12 cellular contexts compared by ENCODE assay signal in genomic region chr17:6657633-6658287, GRCh38. TPM values are rescaled to one million over a fixed set of nuclear protein-coding genes. Genes with fewer than 3 reads are reported as not detected.
DNase-seq lines count a peak whose midpoint lies in the region; ATAC-seq and TF ChIP-seq lines count a peak whose summit lies in the region.
"Had no signal": no experiment of that assay in that cellular context is flagged by ENCODE, and none has a peak within 500 bp of the region (broad histone marks: within the 10 kb centered on the region; RNA-seq: fewer than 3 reads in every experiment).

No MANE protein-coding gene starts in this region.

- H2BK20ac ChIP-seq in H9 (ENCODE audit: low read depth, low read length, poor library complexity, severe bottlenecking) = no peak overlapping the region

- H3K36me3 ChIP-seq in CD4-positive, CD25-positive, alpha-beta regulatory T cell (ENCODE audit: control insufficient read depth, insufficient read depth, low read length) = peaks cover 4% of the 10 kb centered on the region
- no peaks in the 10 kb centered on the region for H3K36me3 ChIP-seq in SK-N-SH (replicated peaks in 1 of 2; ENCODE audit: control insufficient read depth in 1 of 2, insufficient read depth in 2 of 2, low read length in 1 of 2)
- H3K36me3 ChIP-seq: sigmoid colon had no signal

- H3K4me1 ChIP-seq in CD4-positive, CD25-positive, alpha-beta regulatory T cell (ENCODE audit: control insufficient read depth, insufficient read depth, low read length, poor library complexity, severe bottlenecking) = peaks cover 18% of the 10 kb centered on the region
- H3K4me1 ChIP-seq in H9 (ENCODE audit: insufficient read depth, low read length) = peaks cover 2% of the 10 kb centered on the region; the same call in 1 of the 2 replicates
- H3K4me1 ChIP-seq in SK-N-SH (ENCODE audit: control insufficient read depth in 1 of 2, insufficient read depth in 2 of 2, low read depth in 1 of 2, low read length in 1 of 2) = peaks cover under 1 to 2% of the 10 kb centered on the region in 2 experiments; a peak in 1 of 4 replicates

- no peak for TF ChIP-seq RAD21 in SK-N-SH (IDR thresholded peaks at IDR 0.05; ENCODE audit: low read length)

- H4K5ac ChIP-seq in H9 (ENCODE audit: insufficient read length, low read depth, low read length) = no peak overlapping the region

- no peaks in the 10 kb centered on the region for H3K79me1 ChIP-seq in H9 (ENCODE audit: insufficient read depth, low read depth, low read length, poor library complexity, severe bottlenecking)

- no peaks in the 10 kb centered on the region for H3K79me2 ChIP-seq in H9 (ENCODE audit: insufficient read depth, low read length)
- no peaks in the 10 kb centered on the region for H3K79me2 ChIP-seq in SK-N-SH (ENCODE audit: insufficient read depth)

- no peak overlapping the region for H3K4ac ChIP-seq in H9 (ENCODE audit: low read depth, low read length)

- H3K23me2 ChIP-seq in H9 (ENCODE audit: insufficient read length, low read depth, low read length, poor library complexity, severe bottlenecking) = peaks cover 10% of the 10 kb centered on the region

- CTCF ChIA-PET in SK-N-SH (lab: Yijun Ruan, JAX) = interaction anchor here (0.6 kb wide), 1 partner anchor 167 kb away, joined by 3 read pairs; no protein-coding TSS in a partner anchor

- H3K14ac ChIP-seq in H9 (ENCODE audit: insufficient read depth, low read length) = no peak overlapping the region

- no peaks in the 10 kb centered on the region for H3K9me2 ChIP-seq in SK-N-SH

- no peak overlapping the region for H2BK120ac ChIP-seq in H9 (ENCODE audit: low read depth, low read length, poor library complexity, severe bottlenecking)

- peaks cover 0 to 2% (median 0%) of the 10 kb centered on the region in 7 donors for H3K9me3 Mint-ChIP-seq in CD4-positive, CD25-positive, alpha-beta regulatory T cell
- H3K9me3 Mint-ChIP-seq in H9 (no peaks in the 10 kb centered on the region; a peak in 2 of 5 replicates), mesothelial cell of epicardium (no peaks in the 10 kb centered on the region)
- H3K9me3 Mint-ChIP-seq in activated naive CD8-positive, alpha-beta T cell treated with anti-CD3 and anti-CD28 coated beads for 36 hours = no peaks in the 10 kb centered on the region

- H2BK15ac ChIP-seq in H9 (ENCODE audit: low read depth, low read length) = no peak overlapping the region

- H3K23ac ChIP-seq in H9 (ENCODE audit: insufficient read length, low read depth, low read length) = no peak overlapping the region

- no peaks in the 10 kb centered on the region for H3K9me3 ChIP-seq in CD4-positive, CD25-positive, alpha-beta regulatory T cell (ENCODE audit: control insufficient read depth in 2 of 2, low read length in 2 of 2)
- no peaks in the 10 kb centered on the region for H3K9me3 ChIP-seq in H9 (ENCODE audit: control insufficient read depth, low read depth, low read length)
- H3K9me3 ChIP-seq in SK-N-SH = no peaks in the 10 kb centered on the region
- H3K9me3 ChIP-seq: sigmoid colon had no signal

- no peak overlapping the region for H3K18ac ChIP-seq in H9 (ENCODE audit: insufficient read length, low read depth, low read length)

- H4K20me1 ChIP-seq in H9 (ENCODE audit: control insufficient read depth, insufficient read depth, insufficient read length) (no peaks in the 10 kb centered on the region), SK-N-SH (ENCODE audit: insufficient read depth) (no peaks in the 10 kb centered on the region)

- H4K91ac ChIP-seq in H9 (ENCODE audit: insufficient read length, low read depth, low read length) = no peak overlapping the region

- H2AK5ac ChIP-seq in H9 (ENCODE audit: insufficient read length, low read length) = no peak overlapping the region

- H3K9ac ChIP-seq in H9 (ENCODE audit: extremely low read depth, insufficient read length, low read length) (no peak overlapping the region), SK-N-SH (no peak overlapping the region)

- peak overlapping the region; percentile 86 to 94 (median 89) for H3K27ac Mint-ChIP-seq in CD4-positive, CD25-positive, alpha-beta regulatory T cell
- H3K27ac Mint-ChIP-seq in H9 (no peak overlapping the region), mesothelial cell of epicardium (no peak overlapping the region)
- H3K27ac Mint-ChIP-seq in activated naive CD8-positive, alpha-beta T cell treated with anti-CD3 and anti-CD28 coated beads for 36 hours = peak overlapping the region; percentile 76

- H3K4me3 ChIP-seq in CD4-positive, CD25-positive, alpha-beta regulatory T cell (ENCODE audit: low read depth, low read length) = peak overlapping the region; percentile 67
- no peak overlapping the region for H3K4me3 ChIP-seq in SK-N-SH (ENCODE audit: low read depth in 2 of 2, low read length in 1 of 2)
- H3K4me3 ChIP-seq: sigmoid colon had no signal

- POLR2A ChIA-PET in SK-N-SH (lab: Yijun Ruan, JAX) = no interaction called here

- H2AFZ ChIP-seq in H9 (ENCODE audit: low read length) (no peak overlapping the region), SK-N-SH (ENCODE audit: low read depth) (no peak overlapping the region)

- H4K8ac ChIP-seq in H9 (replicated peaks; ENCODE audit: insufficient read length, low read depth, low read length) = no peak overlapping the region

- peak overlapping the region; percentile 89 to 98 (median 93) for H3K4me3 Mint-ChIP-seq in CD4-positive, CD25-positive, alpha-beta regulatory T cell
- H3K4me3 Mint-ChIP-seq in H9 (peak overlapping the region; percentile 70 to 80), mesothelial cell of epicardium (peak overlapping the region; percentile 56)
- H3K4me3 Mint-ChIP-seq in activated naive CD8-positive, alpha-beta T cell treated with anti-CD3 and anti-CD28 coated beads for 36 hours = peak overlapping the region; percentile 86

- H3K27ac ChIP-seq in CD4-positive, CD25-positive, alpha-beta regulatory T cell (ENCODE audit: insufficient read depth, low read length, poor library complexity, severe bottlenecking) = peak overlapping the region; percentile 23
- H3K27ac ChIP-seq in H9 (ENCODE audit: insufficient read length, low read depth, low read length) (no peak overlapping the region), SK-N-SH (ENCODE audit: low read depth in 2 of 2, low read length in 1 of 2) (no peak overlapping the region)
- H3K27ac ChIP-seq: sigmoid colon had no signal

- H3F3A ChIP-seq in SK-N-SH (replicated peaks; ENCODE audit: insufficient read depth) = no peaks in the 10 kb centered on the region

- H2BK12ac ChIP-seq in H9 (ENCODE audit: insufficient read length, low read depth, low read length) = no peak overlapping the region

- H2BK5ac ChIP-seq in H9 (ENCODE audit: insufficient read length, low read length) = no peak overlapping the region

- H3K4me1 Mint-ChIP-seq in CD4-positive, CD25-positive, alpha-beta regulatory T cell = peaks cover 14 to 59% (median 38%) of the 10 kb centered on the region in 4 donors
- H3K4me1 Mint-ChIP-seq in H9 = peaks cover 31 to 32% of the 10 kb centered on the region in 2 experiments
- peaks cover 45% of the 10 kb centered on the region for H3K4me1 Mint-ChIP-seq in activated naive CD8-positive, alpha-beta T cell treated with anti-CD3 and anti-CD28 coated beads for 36 hours
- H3K4me1 Mint-ChIP-seq in mesothelial cell of epicardium = peaks cover 29% of the 10 kb centered on the region

- no CpG with 5 or more reads among the region's 18 CpGs for WGBS in H9 (ENCODE audit: extremely low coverage, insufficient read length, low lambda C conversion rate)
- WGBS in SK-N-SH (ENCODE audit: low lambda C conversion rate) = 72% methylated on average over 14 of the region's 18 CpGs

- ATAC-seq in CD4-positive, CD25-positive, alpha-beta regulatory T cell (ENCODE audit: low read depth in 2 of 2) = no peak
- ATAC-seq in HG02763 (IDR thresholded peaks at IDR 0.05; ENCODE audit: unreplicated experiment) = no peak

- TF ChIP-seq CTCF in H9 (conservative IDR thresholded peaks at IDR 0.05) = no peak
- TF ChIP-seq CTCF in mesothelial cell of epicardium (IDR thresholded peaks at IDR 0.05; ENCODE audit: unreplicated experiment) = no peak
- TF ChIP-seq CTCF in SK-N-SH (IDR thresholded peaks at IDR 0.05) = no peak

- DNase-seq in CD4-positive, CD25-positive, alpha-beta regulatory T cell = no peak
- DNase-seq in H9 (peak; percentile 48), mesothelial cell of epicardium (ENCODE audit: low spot score in 2 of 2, unreplicated experiment in 2 of 2) (no peak), C1 segment of cervical spinal cord (lab: John Stamatoyannopoulos, UW) (no peak), SK-N-SH (no peak), NCI-H187 (lab: John Stamatoyannopoulos, UW) (no peak)
- no peak for DNase-seq in activated naive CD8-positive, alpha-beta T cell treated with anti-CD3 and anti-CD28 coated beads for 36 hours
- DNase-seq: left cardiac atrium, sigmoid colon had no signal

- H3T11ph ChIP-seq in H9 (ENCODE audit: low read length) = no peak overlapping the region

- TF ChIP-seq EP300 in SK-N-SH (IDR thresholded peaks at IDR 0.05; ENCODE audit: borderline replicate concordance in 1 of 2, low read depth in 1 of 2, low read length in 1 of 2) = no peak

- peaks cover 30% of the 10 kb centered on the region for H3K27me3 Mint-ChIP-seq in CD4-positive, CD25-positive, alpha-beta regulatory T cell
- H3K27me3 Mint-ChIP-seq in H9 (ENCODE audit: low read depth) = peaks cover 85% of the 10 kb centered on the region
- peaks cover 8% of the 10 kb centered on the region for H3K27me3 Mint-ChIP-seq in activated naive CD8-positive, alpha-beta T cell treated with anti-CD3 and anti-CD28 coated beads for 36 hours
- H3K27me3 Mint-ChIP-seq in mesothelial cell of epicardium (ENCODE audit: low read depth) = peaks cover 84% of the 10 kb centered on the region

- no peaks in the 10 kb centered on the region for H3K27me3 ChIP-seq in CD4-positive, CD25-positive, alpha-beta regulatory T cell (ENCODE audit: control insufficient read depth, insufficient read depth, low read length)
- H3K27me3 ChIP-seq in H9 (ENCODE audit: insufficient read depth, low read length) (peaks cover 14% of the 10 kb centered on the region; the same call in 1 of the 2 replicates), SK-N-SH (ENCODE audit: insufficient read depth) (peaks cover 7% of the 10 kb centered on the region; the same call in 1 of the 2 replicates)

- H3K56ac ChIP-seq in H9 (ENCODE audit: insufficient read length, low read depth, low read length) = no peak overlapping the region

- H3K36me3 Mint-ChIP-seq in CD4-positive, CD25-positive, alpha-beta regulatory T cell = peaks cover 14% of the 10 kb centered on the region
- peaks cover 0 to 1% (median 0%) of the 10 kb centered on the region in 3 experiments; a peak in 1 of 7 replicates for H3K36me3 Mint-ChIP-seq in H9 (ENCODE audit: insufficient read depth in 1 of 3, low read depth in 3 of 3)
- peaks cover 13% of the 10 kb centered on the region for H3K36me3 Mint-ChIP-seq in activated naive CD8-positive, alpha-beta T cell treated with anti-CD3 and anti-CD28 coated beads for 36 hours
- H3K36me3 Mint-ChIP-seq in mesothelial cell of epicardium = peaks cover 2% of the 10 kb centered on the region

- peak overlapping the region; percentile 11 for H3K4me2 ChIP-seq in H9 (ENCODE audit: insufficient read depth, insufficient read length, low read length)
- no peak overlapping the region for H3K4me2 ChIP-seq in SK-N-SH

RNA-seq across cellular contexts. Expression of gene C17orf100, which starts 6.2 kb away (rescaled TPM):
- total RNA-seq in CD4-positive, CD25-positive, alpha-beta regulatory T cell = 1.5 TPM
- polyA plus RNA-seq in CD4-positive, CD25-positive, alpha-beta regulatory T cell = 1 to 10 TPM; 4.4 to 7.1 (median 5.6) TPM
- total RNA-seq in H9 (2021) (0.70 and 1.1 TPM in 2 replicates), mesothelial cell of epicardium (6.1 to 7.6 TPM (median 7.1 TPM) in 3 replicates)
- total RNA-seq in activated naive CD8-positive, alpha-beta T cell treated with anti-CD3 and anti-CD28 coated beads for 36 hours = 1 to 10 TPM; 1.4 to 1.8 TPM
- 2.6 and 2.7 TPM in 2 replicates for polyA plus RNA-seq in SK-N-SH (2012; rRNA removed)
- polyA plus RNA-seq in SK-N-SH (2012; cell fraction: cytosol; rRNA removed) = 2.8 and 2.9 TPM in 2 replicates
- polyA plus RNA-seq in SK-N-SH (2012; cell fraction: nucleus; rRNA removed) = 1.0 and 1.2 TPM in 2 replicates

RNA-seq across cellular contexts. Expression of gene MED31, which starts 6.4 kb away (rescaled TPM):
- 16.7 TPM for total RNA-seq in CD4-positive, CD25-positive, alpha-beta regulatory T cell
- polyA plus RNA-seq in CD4-positive, CD25-positive, alpha-beta regulatory T cell = 10 to 100 TPM; 41.5 to 48.1 (median 43.1) TPM
- total RNA-seq in H9 (2021) (9.1 and 11.8 TPM in 2 replicates), mesothelial cell of epicardium (11.8 to 13.5 TPM (median 12.1 TPM) in 3 replicates)
- 10 to 100 TPM; 20.1 to 21.6 TPM for total RNA-seq in activated naive CD8-positive, alpha-beta T cell treated with anti-CD3 and anti-CD28 coated beads for 36 hours
- 15.1 and 22.0 TPM in 2 replicates for polyA plus RNA-seq in SK-N-SH (2012; rRNA removed)
- 20.9 and 27.4 TPM in 2 replicates for polyA plus RNA-seq in SK-N-SH (2012; cell fraction: cytosol; rRNA removed)
- polyA plus RNA-seq in SK-N-SH (2012; cell fraction: nucleus; rRNA removed) = 10.3 and 12.4 TPM in 2 replicates

RNA-seq across cellular contexts. Expression of gene TXNDC17, which starts 16.9 kb away (rescaled TPM):
- 15.0 TPM for total RNA-seq in CD4-positive, CD25-positive, alpha-beta regulatory T cell
- 100 to 1,000 TPM; 121 to 262 (median 177) TPM for polyA plus RNA-seq in CD4-positive, CD25-positive, alpha-beta regulatory T cell
- total RNA-seq in H9 (2021) (170 and 188 TPM in 2 replicates), mesothelial cell of epicardium (41.0 to 52.4 TPM (median 45.5 TPM) in 3 replicates)
- 100 to 1,000 TPM; 127 to 128 TPM for total RNA-seq in activated naive CD8-positive, alpha-beta T cell treated with anti-CD3 and anti-CD28 coated beads for 36 hours
- polyA plus RNA-seq in SK-N-SH (2012; rRNA removed) = 644 and 650 TPM in 2 replicates
- 628 and 667 TPM in 2 replicates for polyA plus RNA-seq in SK-N-SH (2012; cell fraction: cytosol; rRNA removed)
- 179 and 256 TPM in 2 replicates for polyA plus RNA-seq in SK-N-SH (2012; cell fraction: nucleus; rRNA removed)

RNA-seq across cellular contexts. Expression of gene KIAA0753, which starts 17.2 kb away (rescaled TPM):
- total RNA-seq in CD4-positive, CD25-positive, alpha-beta regulatory T cell = 11.4 TPM
- polyA plus RNA-seq in CD4-positive, CD25-positive, alpha-beta regulatory T cell = 1 to 10 TPM; 1.2 to 1.8 (median 1.4) TPM
- total RNA-seq in H9 (2021) (37.2 and 37.4 TPM in 2 replicates), mesothelial cell of epicardium (36.1 to 45.3 TPM (median 41.1 TPM) in 3 replicates)
- total RNA-seq in activated naive CD8-positive, alpha-beta T cell treated with anti-CD3 and anti-CD28 coated beads for 36 hours = 10 to 100 TPM; 14.8 to 15.8 TPM
- 7.2 and 10.3 TPM in 2 replicates for polyA plus RNA-seq in SK-N-SH (2012; rRNA removed)
- polyA plus RNA-seq in SK-N-SH (2012; cell fraction: cytosol; rRNA removed) = 7.4 and 7.5 TPM in 2 replicates
- polyA plus RNA-seq in SK-N-SH (2012; cell fraction: nucleus; rRNA removed) = 22.4 and 33.8 TPM in 2 replicates

RNA-seq across cellular contexts. Expression of gene SLC13A5, which starts 55.4 kb away (rescaled TPM):
- not detected for total RNA-seq in CD4-positive, CD25-positive, alpha-beta regulatory T cell
- not detected for polyA plus RNA-seq in CD4-positive, CD25-positive, alpha-beta regulatory T cell
- total RNA-seq in H9 (2021) (1.4 and 1.6 TPM in 2 replicates), mesothelial cell of epicardium (0.18 to 0.47 TPM (median 0.38 TPM) in 3 replicates)
- not detected for total RNA-seq in activated naive CD8-positive, alpha-beta T cell treated with anti-CD3 and anti-CD28 coated beads for 36 hours
- not detected in 2 replicates for polyA plus RNA-seq in SK-N-SH (2012; rRNA removed)
- not detected in 2 replicates for polyA plus RNA-seq in SK-N-SH (2012; cell fraction: cytosol; rRNA removed)
- polyA plus RNA-seq in SK-N-SH (2012; cell fraction: nucleus; rRNA removed) = not detected in 2 replicates
- total RNA-seq: epithelial cell of proximal tubule, M059J had no signal

Comparison
In these comparisons a context has a peak if more than half of its experiments do, and no peak if none do; other contexts are left out.
1. H3K27ac Mint-ChIP-seq: peak in CD4-positive, CD25-positive, alpha-beta regulatory T cell (3 of 3) and activated naive CD8-positive, alpha-beta T cell treated with anti-CD3 and anti-CD28 coated beads for 36 hours (single experiment); none in H9 (0 of 3) and mesothelial cell of epicardium (single experiment).
2. Peak in every context shown above with its lines, with median percentiles within 50 percentile points of each other: H3K4me3 Mint-ChIP-seq.